ENCODE assay signal across 18 cellular contexts in genomic region chr6:122683996-122684651, GRCh38.
"Had no signal": no experiment of that assay in that cellular context is flagged by ENCODE, and none has a peak within 500 bp of the region (broad histone marks: within the 10 kb centered on the region; RNA-seq: fewer than 3 reads in every experiment).

No MANE protein-coding gene starts in this region.

- DNase-seq: activated CD4-positive, alpha-beta memory T cell treated with anti-CD3 and anti-CD28 coated beads for 36 hours; activated CD4-positive, alpha-beta T cell treated with anti-CD3 and anti-CD28 coated beads for 1 hour; activated CD8-positive, alpha-beta memory T cell treated with anti-CD3 and anti-CD28 coated beads, Interleukin-2, amount 50 U/mL, for 4 hours; activated naive CD4-positive, alpha-beta T cell; activated naive CD8-positive, alpha-beta T cell treated with anti-CD3 and anti-CD28 coated beads, Interleukin-2, amount 50 U/mL, for 24 hours; central memory CD4-positive, alpha-beta T cell; cortex of kidney; effector memory CD4-positive, alpha-beta T cell; hippocampal formation; kidney glomerular epithelial cell; naive B cell; right cardiac atrium; thyroid gland; uterus had no signal

- H3K36me3 ChIP-seq: ascending aorta, thyroid gland, uterus had no signal

- H3K27me3 ChIP-seq: ascending aorta, thyroid gland, uterus had no signal

- H3K9me3 Mint-ChIP-seq: activated CD4-positive, alpha-beta memory T cell treated with anti-CD3 and anti-CD28 coated beads for 36 hours; activated T-helper 1 cell treated with anti-CD3 and anti-CD28 coated beads, Interleukin-12 subunit alpha, Interleukin-12 subunit beta, Interleukin-2, Interleukin-4 antibody, amounts not matched to agents 30 ng/mL and 10 ng/mL and 1 ng/mL, durations not matched to agents 14 hours and 24 hours and 36 hours had no signal

- H3K27ac ChIP-seq: ascending aorta, parathyroid adenoma, thyroid gland, uterus had no signal

- H3K4me1 ChIP-seq: ascending aorta, parathyroid adenoma, thyroid gland, uterus had no signal

- H3K27ac Mint-ChIP-seq: activated CD4-positive, alpha-beta memory T cell treated with anti-CD3 and anti-CD28 coated beads for 36 hours; activated naive CD8-positive, alpha-beta T cell treated with anti-CD3 and anti-CD28 coated beads, Interleukin-2, amount 50 U/mL, for 24 hours; activated T-helper 1 cell treated with anti-CD3 and anti-CD28 coated beads, Interleukin-12 subunit alpha, Interleukin-12 subunit beta, Interleukin-2, Interleukin-4 antibody, amounts not matched to agents 30 ng/mL and 10 ng/mL and 1 ng/mL, durations not matched to agents 14 hours and 24 hours and 36 hours; naive B cell had no signal

- H3K36me3 Mint-ChIP-seq: activated CD4-positive, alpha-beta memory T cell treated with anti-CD3 and anti-CD28 coated beads for 36 hours; naive B cell had no signal

- H3K9me3 ChIP-seq: ascending aorta, thyroid gland, uterus had no signal

- ATAC-seq: activated naive CD8-positive, alpha-beta T cell treated with anti-CD3 and anti-CD28 coated beads, Interleukin-2, amount 50 U/mL, for 24 hours; right cardiac atrium had no signal

- H3K4me1 Mint-ChIP-seq: activated naive CD8-positive, alpha-beta T cell treated with anti-CD3 and anti-CD28 coated beads, Interleukin-2, amount 50 U/mL, for 24 hours; naive B cell had no signal

- H3K4me3 Mint-ChIP-seq: activated CD4-positive, alpha-beta memory T cell treated with anti-CD3 and anti-CD28 coated beads for 36 hours; activated naive CD8-positive, alpha-beta T cell treated with anti-CD3 and anti-CD28 coated beads, Interleukin-2, amount 50 U/mL, for 24 hours; activated T-helper 1 cell treated with anti-CD3 and anti-CD28 coated beads, Interleukin-12 subunit alpha, Interleukin-12 subunit beta, Interleukin-2, Interleukin-4 antibody, amounts not matched to agents 30 ng/mL and 10 ng/mL and 1 ng/mL, durations not matched to agents 14 hours and 24 hours and 36 hours; naive B cell had no signal

- H3K27me3 Mint-ChIP-seq: activated CD4-positive, alpha-beta memory T cell treated with anti-CD3 and anti-CD28 coated beads for 36 hours had no signal

- H3K4me3 ChIP-seq: ascending aorta, smooth muscle cell, thyroid gland, uterus had no signal
